In genomic region chr20:21395666-21396044, GRCh38 we compare ENCODE assay signal across 9 cellular contexts. TPM values are rescaled to one million over a fixed set of nuclear protein-coding genes. Genes with fewer than 3 reads are reported as not detected.
DNase-seq lines count a peak whose midpoint lies in the region; ATAC-seq and TF ChIP-seq lines count a peak whose summit lies in the region.
"Had no signal": no experiment of that assay in that cellular context is flagged by ENCODE, and none has a peak within 500 bp of the region (broad histone marks: within the 10 kb centered on the region; RNA-seq: fewer than 3 reads in every experiment).

No MANE protein-coding gene starts in this region.

- no peak overlapping the region for H3K27ac ChIP-seq in CD8-positive, alpha-beta memory T cell (ENCODE audit: low read depth, low read length)
- H3K27ac ChIP-seq in neural progenitor cell = no peak overlapping the region
- no peak overlapping the region for H3K27ac ChIP-seq in SJCRH30

- POLR2A ChIA-PET in CD8-positive, alpha-beta memory T cell (lab: Charles Lee) = no interaction called here
- POLR2A ChIA-PET in T-cell (lab: Charles Lee) = interaction anchor here (0.6 kb wide), 2 partner anchors 21 to 42 kb away, joined by 3 to 6 read pairs; no protein-coding TSS in a partner anchor

- H3K36me3 ChIP-seq in CD8-positive, alpha-beta memory T cell (ENCODE audit: insufficient read depth, low read length) = no peaks in the 10 kb centered on the region
- no peaks in the 10 kb centered on the region for H3K36me3 ChIP-seq in neural progenitor cell
- peaks cover 2% of the 10 kb centered on the region for H3K36me3 ChIP-seq in SJCRH30

- peak overlapping the region; percentile 66 to 77 (median 74) for H3K4me3 Mint-ChIP-seq in CD8-positive, alpha-beta memory T cell
- H3K4me3 Mint-ChIP-seq in T-cell = peak overlapping the region; percentile 60 to 67 (median 64)
- peak overlapping the region; percentile 70 for H3K4me3 Mint-ChIP-seq in activated naive CD4-positive, alpha-beta T cell treated with anti-CD3 and anti-CD28 coated beads, Interleukin-2, amount 50 U/mL, for 24 hours
- H3K4me3 Mint-ChIP-seq in neural progenitor cell = peak overlapping the region; percentile 13

- ATAC-seq in T-cell (replicated peaks in 1 of 4) = peak; percentile 63 to 92 (median 70)

- no peaks in the 10 kb centered on the region for H3K9me3 ChIP-seq in CD8-positive, alpha-beta memory T cell (ENCODE audit: low read length)
- H3K9me3 ChIP-seq in neural progenitor cell (ENCODE audit: low read depth) (no peaks in the 10 kb centered on the region), SJCRH30 (replicated peaks) (no peaks in the 10 kb centered on the region)

- peaks cover 19 to 21% (median 21%) of the 10 kb centered on the region in 3 donors for H3K4me1 Mint-ChIP-seq in CD8-positive, alpha-beta memory T cell
- H3K4me1 Mint-ChIP-seq in T-cell (peaks cover 22 to 28% (median 24%) of the 10 kb centered on the region in 3 donors), neural progenitor cell (peaks cover 12% of the 10 kb centered on the region)
- H3K4me1 Mint-ChIP-seq in activated naive CD4-positive, alpha-beta T cell treated with anti-CD3 and anti-CD28 coated beads, Interleukin-2, amount 50 U/mL, for 24 hours = peaks cover 29% of the 10 kb centered on the region

- CTCF ChIA-PET in CD8-positive, alpha-beta memory T cell (lab: Charles Lee) = interaction anchor here (1.6 kb wide), 1 partner anchor 110 kb away, joined by 3 read pairs; no protein-coding TSS in a partner anchor
- CTCF ChIA-PET in T-cell (lab: Charles Lee) = interaction anchor here in 1 of 2 donors (1.6 kb wide), 1 partner anchor 160 kb away, joined by 3 read pairs; no protein-coding TSS in a partner anchor

- H4K20me1 ChIP-seq in neural progenitor cell (ENCODE audit: low read depth) = peaks cover 80% of the 10 kb centered on the region

- H3F3A ChIP-seq in neural progenitor cell (ENCODE audit: low read depth) = peaks cover 29% of the 10 kb centered on the region

- H3K9ac ChIP-seq in neural progenitor cell = no peak overlapping the region

- H3K4me1 ChIP-seq in CD8-positive, alpha-beta memory T cell (ENCODE audit: insufficient read depth, low read length) = peaks cover 16% of the 10 kb centered on the region
- H3K4me1 ChIP-seq in neural progenitor cell (peaks cover 15% of the 10 kb centered on the region), SJCRH30 (peaks cover 7% of the 10 kb centered on the region; the same call in 1 of the 2 replicates)

- peaks cover 71 to 77% of the 10 kb centered on the region in 2 donors for H3K27me3 Mint-ChIP-seq in CD8-positive, alpha-beta memory T cell
- H3K27me3 Mint-ChIP-seq in T-cell (peaks cover 58 to 68% of the 10 kb centered on the region in 2 donors), neural progenitor cell (ENCODE audit: insufficient read depth, low read depth) (peaks cover 76% of the 10 kb centered on the region)
- peaks cover 66% of the 10 kb centered on the region for H3K27me3 Mint-ChIP-seq in activated naive CD4-positive, alpha-beta T cell treated with anti-CD3 and anti-CD28 coated beads, Interleukin-2, amount 50 U/mL, for 24 hours

- no peak overlapping the region for H3K4me3 ChIP-seq in CD8-positive, alpha-beta memory T cell (ENCODE audit: low read length)
- H3K4me3 ChIP-seq in neural progenitor cell (no peak overlapping the region), SJCRH30 (no peak overlapping the region)

- H2AFZ ChIP-seq in neural progenitor cell (replicated peaks) = no peak overlapping the region

- TF ChIP-seq CTCF in neural progenitor cell (IDR thresholded peaks at IDR 0.05) = no peak

- H3K4me2 ChIP-seq in neural progenitor cell = peak overlapping the region; percentile 39

- H3K36me3 Mint-ChIP-seq in CD8-positive, alpha-beta memory T cell = peaks cover 2 to 6% (median 5%) of the 10 kb centered on the region in 3 donors
- H3K36me3 Mint-ChIP-seq in T-cell (peaks cover 6% of the 10 kb centered on the region), neural progenitor cell (peaks cover 4% of the 10 kb centered on the region)
- peaks cover 11% of the 10 kb centered on the region for H3K36me3 Mint-ChIP-seq in activated naive CD4-positive, alpha-beta T cell treated with anti-CD3 and anti-CD28 coated beads, Interleukin-2, amount 50 U/mL, for 24 hours

- DNase-seq in CD8-positive, alpha-beta memory T cell = peak; percentile 18 to 77 (median 52)
- DNase-seq in T-cell (peak in 33 of 34 experiments; percentile 31 to 74 (median 59)), neural progenitor cell (ENCODE audit: low spot score) (peak; percentile 56), NCI-H2107 treated with DMSO at 0.1 percent for 48 hours (lab: John Stamatoyannopoulos, UW; ENCODE audit: unreplicated experiment) (no peak), NCI-H69 (lab: John Stamatoyannopoulos, UW) (no peak), AML-193 (lab: John Stamatoyannopoulos, UW) (no peak), SJCRH30 (no peak)

- H3K27me3 ChIP-seq in CD8-positive, alpha-beta memory T cell (ENCODE audit: insufficient read depth, low read length, poor library complexity, severe bottlenecking) = peaks cover 74% of the 10 kb centered on the region
- H3K27me3 ChIP-seq in neural progenitor cell (peaks cover 100% of the 10 kb centered on the region), SJCRH30 (no peaks in the 10 kb centered on the region)

- peaks cover 16 to 29% (median 26%) of the 10 kb centered on the region in 5 donors for H3K9me3 Mint-ChIP-seq in CD8-positive, alpha-beta memory T cell
- H3K9me3 Mint-ChIP-seq in T-cell = peaks cover 0 to 12% (median 5%) of the 10 kb centered on the region in 3 donors
- peaks cover 12% of the 10 kb centered on the region for H3K9me3 Mint-ChIP-seq in activated naive CD4-positive, alpha-beta T cell treated with anti-CD3 and anti-CD28 coated beads, Interleukin-2, amount 50 U/mL, for 24 hours
- H3K9me3 Mint-ChIP-seq in neural progenitor cell = no peaks in the 10 kb centered on the region

- H3K27ac Mint-ChIP-seq in CD8-positive, alpha-beta memory T cell = peak overlapping the region in 4 of 8 donors; percentile 4 to 82 (median 38)
- H3K27ac Mint-ChIP-seq in T-cell (peak overlapping the region; percentile 55 to 75), neural progenitor cell (no peak overlapping the region)
- peak overlapping the region; percentile 65 for H3K27ac Mint-ChIP-seq in activated naive CD4-positive, alpha-beta T cell treated with anti-CD3 and anti-CD28 coated beads, Interleukin-2, amount 50 U/mL, for 24 hours

- H3K79me2 ChIP-seq in neural progenitor cell (ENCODE audit: low read depth) = no peaks in the 10 kb centered on the region

RNA-seq across cellular contexts. Expression of gene NKX2-4, which starts 1.7 kb away (rescaled TPM):
- not detected for total RNA-seq in CD8-positive, alpha-beta memory T cell
- not detected for polyA plus RNA-seq in CD8-positive, alpha-beta memory T cell
- not detected for total RNA-seq in T-cell
- not detected in 2 replicates for total RNA-seq in neural progenitor cell (ENCODE audit: low replicate concordance)
- total RNA-seq in SJCRH30 (2014; rRNA removed; shearing (Covaris generic)) = 3.9 TPM in 2 replicates
- total RNA-seq: liver had no signal
- polyA plus RNA-seq: liver had no signal

Comparison
In these comparisons a context has a peak if more than half of its experiments do, and no peak if none do; other contexts are left out.
1. DNase-seq: peak in CD8-positive, alpha-beta memory T cell (5 of 5), T-cell (33 of 34) and neural progenitor cell (single experiment); none in NCI-H2107 treated with DMSO at 0.1 percent for 48 hours (single experiment), NCI-H69 (single experiment), AML-193 (0 of 2) and SJCRH30 (0 of 2).
2. H3K4me3 Mint-ChIP-seq: peak in every context shown above with its lines; median percentile 74 in CD8-positive, alpha-beta memory T cell; 70 in activated naive CD4-positive, alpha-beta T cell treated with anti-CD3 and anti-CD28 coated beads, Interleukin-2, amount 50 U/mL, for 24 hours; 64 in T-cell; 13 in neural progenitor cell.